ENCODE assay signal across 6 cellular contexts in genomic region chr11:120793150-120793549, GRCh38.
"Had no signal": no experiment of that assay in that cellular context is flagged by ENCODE, and none has a peak within 500 bp of the region (broad histone marks: within the 10 kb centered on the region; RNA-seq: fewer than 3 reads in every experiment).

No MANE protein-coding gene starts in this region.

- H3K4me1 Mint-ChIP-seq: IgD-negative memory B cell had no signal

- DNase-seq: IMR-90, KBM-7 had no signal

- H3K27ac Mint-ChIP-seq: IgD-negative memory B cell had no signal

- H3K4me3 Mint-ChIP-seq: IgD-negative memory B cell had no signal

- H3K9me3 Mint-ChIP-seq: IgD-negative memory B cell had no signal

- ATAC-seq: HepG2, K562 had no signal

- H3K36me3 Mint-ChIP-seq: IgD-negative memory B cell had no signal

- H3K27ac ChIP-seq: HL-60 had no signal

- H3K4me3 ChIP-seq: K562 had no signal
